Comparison of ENCODE assay signal across 8 cellular contexts in genomic region chr6:43629505-43630300, GRCh38. TPM values are rescaled to one million over a fixed set of nuclear protein-coding genes. Genes with fewer than 3 reads are reported as not detected.
DNase-seq lines count a peak whose midpoint lies in the region; ATAC-seq and TF ChIP-seq lines count a peak whose summit lies in the region.

No MANE protein-coding gene starts in this region.

- no peaks in the 10 kb centered on the region for H3K9me3 ChIP-seq in upper lobe of right lung

- peak; percentile 59 for TF ChIP-seq POLR2A in GM15510 (IDR thresholded peaks at IDR 0.05; ENCODE audit: borderline replicate concordance, extremely low read depth, insufficient read length)

- DNase-seq in NCI-H146 treated with DMSO at 0.1 percent for 48 hours (lab: John Stamatoyannopoulos, UW; ENCODE audit: unreplicated experiment) (peak; percentile 95), T-helper 1 cell (peak; percentile 78 to 95 (median 83)), amniotic stem cell (lab: John Stamatoyannopoulos, UW) (peak; percentile 92), left cardiac atrium (peak; percentile 96), posterior vena cava (ENCODE audit: low spot score) (peak; percentile 97), upper lobe of right lung (peak; percentile 96)

- H3K4me1 ChIP-seq in upper lobe of right lung, result peaks cover 29% of the 10 kb centered on the region

- H3K4me3 ChIP-seq in upper lobe of right lung, result peak overlapping the region; percentile 82

- no peak for TF ChIP-seq CTCF in upper lobe of right lung (IDR thresholded peaks at IDR 0.05)

- ATAC-seq in HG02884 (IDR thresholded peaks at IDR 0.05; ENCODE audit: unreplicated experiment) (peak; percentile 64), left cardiac atrium (peak; percentile 90 to 92), upper lobe of right lung (peak; percentile 87)

- peaks cover 16% of the 10 kb centered on the region for H3K36me3 ChIP-seq in upper lobe of right lung

- H3K27me3 ChIP-seq in upper lobe of right lung, result no peaks in the 10 kb centered on the region

- peak overlapping the region; percentile 96 for H3K27ac ChIP-seq in upper lobe of right lung

- intact Hi-C loops in left cardiac atrium (cut with DNase I) (no loop called here), posterior vena cava (cut with DNase I) (no loop called here), upper lobe of right lung (cut with DNase I) (no loop called here)

RNA-seq across cellular contexts. Expression of gene GTPBP2, which starts 0.6 kb away (rescaled TPM):
- 10 to 100 TPM; 24.2 to 31.9 TPM for total RNA-seq in left cardiac atrium
- 10 to 100 TPM; 43.3 to 50.4 TPM for total RNA-seq in posterior vena cava
- 85.7 TPM for total RNA-seq in upper lobe of right lung

RNA-seq across cellular contexts. Expression of gene MAD2L1BP, which starts 5.9 kb away (rescaled TPM):
- total RNA-seq in left cardiac atrium, result 10 to 100 TPM; 21.4 to 32.3 TPM
- total RNA-seq in posterior vena cava, result 10 to 100 TPM; 12.0 to 15.5 TPM
- total RNA-seq in upper lobe of right lung, result 18.5 TPM

RNA-seq across cellular contexts. Expression of gene RSPH9, which starts 15.1 kb away (rescaled TPM):
- total RNA-seq in left cardiac atrium, result under 1 TPM; 0.21 to 0.24 TPM
- under 1 TPM; 0.19 to 0.23 TPM for total RNA-seq in posterior vena cava
- total RNA-seq in upper lobe of right lung, result 0.20 TPM

RNA-seq across cellular contexts. Expression of gene POLH, which starts 53.7 kb away (rescaled TPM):
- total RNA-seq in left cardiac atrium, result 1 to 10 TPM; 7.0 to 8.1 TPM
- 10 to 100 TPM; 11.0 to 16.7 TPM for total RNA-seq in posterior vena cava
- total RNA-seq in upper lobe of right lung, result 21.4 TPM

RNA-seq across cellular contexts. Expression of gene XPO5, which starts 53.9 kb away (rescaled TPM):
- total RNA-seq in left cardiac atrium (10 to 100 TPM; 13.3 to 19.9 TPM), posterior vena cava (10 to 100 TPM; 18.4 to 26.2 TPM), upper lobe of right lung (36.9 TPM)

Comparison
In these comparisons a context has a peak if more than half of its experiments do, and no peak if none do; other contexts are left out.
1. Peak in every context shown above with its lines: DNase-seq, ATAC-seq, H3K4me3 ChIP-seq and H3K27ac ChIP-seq.